Comparison of ENCODE assay signal across 20 cellular contexts in the genomic region with DNA sequence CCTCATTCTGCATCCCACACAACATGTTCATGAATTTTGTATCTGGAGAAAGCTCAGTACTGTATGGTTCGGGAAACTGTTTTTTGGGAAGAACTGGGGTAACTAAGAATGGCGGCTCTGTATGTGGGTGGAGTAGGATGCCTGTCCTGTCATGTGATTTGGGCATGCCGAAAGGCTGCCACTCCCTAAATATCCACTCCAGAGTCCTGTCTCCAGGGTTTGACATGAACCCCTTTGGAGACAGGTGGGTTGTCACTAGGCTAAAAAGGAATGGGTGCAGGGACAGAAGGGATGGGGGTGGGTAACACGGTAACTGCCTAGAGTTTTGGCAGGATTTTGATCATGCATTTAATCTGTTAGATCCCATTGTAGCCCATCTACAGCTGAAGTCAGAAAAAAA.
DNase-seq lines count a peak whose midpoint lies in the region; ATAC-seq and TF ChIP-seq lines count a peak whose summit lies in the region.
"Had no signal": no experiment of that assay in that cellular context is flagged by ENCODE, and none has a peak within 500 bp of the region (broad histone marks: within the 10 kb centered on the region; RNA-seq: fewer than 3 reads in every experiment).

No MANE protein-coding gene starts in this region.

- H3K36me3 Mint-ChIP-seq in activated T-cell treated with anti-CD3 and anti-CD28 coated beads, Interleukin-2, amount 50 U/mL, for 24 hours (ENCODE audit: low read depth) = no peaks in the 10 kb centered on the region
- H3K36me3 Mint-ChIP-seq: CD4-positive, CD25-positive, alpha-beta regulatory T cell; CD8-positive, alpha-beta memory T cell had no signal

- no peaks in the 10 kb centered on the region for H3K27me3 ChIP-seq in gastrocnemius medialis
- H3K27me3 ChIP-seq: BE2C had no signal

- H3K9me3 ChIP-seq in gastrocnemius medialis = no peaks in the 10 kb centered on the region
- H3K9me3 ChIP-seq: BE2C had no signal

- peaks cover 21% of the 10 kb centered on the region for H3K27me3 Mint-ChIP-seq in activated T-cell treated with anti-CD3 and anti-CD28 coated beads, Interleukin-2, amount 50 U/mL, for 24 hours
- H3K27me3 Mint-ChIP-seq: CD4-positive, CD25-positive, alpha-beta regulatory T cell had no signal

- in situ Hi-C loops in gastrocnemius medialis (cut with MboI; ENCODE audit: low sequenced_read_pairs in 4 of 4) = no loop called here

- H3K4me1 Mint-ChIP-seq in activated T-cell treated with anti-CD3 and anti-CD28 coated beads, Interleukin-2, amount 50 U/mL, for 24 hours (ENCODE audit: low read depth) = no peaks in the 10 kb centered on the region
- H3K4me1 Mint-ChIP-seq: CD4-positive, CD25-positive, alpha-beta regulatory T cell; CD8-positive, alpha-beta memory T cell had no signal

- no peak overlapping the region for H3K27ac Mint-ChIP-seq in activated T-cell treated with anti-CD3 and anti-CD28 coated beads, Interleukin-2, amount 50 U/mL, for 24 hours
- H3K27ac Mint-ChIP-seq: CD4-positive, CD25-positive, alpha-beta regulatory T cell; CD8-positive, alpha-beta memory T cell; HFFc6 had no signal

- no peak overlapping the region for H3K27ac ChIP-seq in gastrocnemius medialis
- H3K27ac ChIP-seq: HL-60 had no signal

- ATAC-seq in esophagus mucosa (peak; percentile 49), gastrocnemius medialis (no peak)
- ATAC-seq: HCT116 had no signal

- no peaks in the 10 kb centered on the region for H3K4me1 ChIP-seq in gastrocnemius medialis
- H3K4me1 ChIP-seq: BE2C had no signal

- TF ChIP-seq POLR2A in gastrocnemius medialis (IDR thresholded peaks at IDR 0.05) = no peak

- intact Hi-C loops in gastrocnemius medialis (cut with DNase I; ENCODE audit: low total_unique reads) = no loop called here

- H3K4me3 Mint-ChIP-seq in activated T-cell treated with anti-CD3 and anti-CD28 coated beads, Interleukin-2, amount 50 U/mL, for 24 hours = no peak overlapping the region
- H3K4me3 Mint-ChIP-seq: CD4-positive, CD25-positive, alpha-beta regulatory T cell; CD8-positive, alpha-beta memory T cell; HFFc6 had no signal

- DNase-seq in NCI-H82 (lab: John Stamatoyannopoulos, UW) (peak; percentile 49), NCI-H82 treated with DMSO at 0.1 percent for 48 hours (lab: John Stamatoyannopoulos, UW; ENCODE audit: unreplicated experiment) (no peak), middle frontal gyrus (ENCODE audit: extremely low spot score, low spot score) (peak; percentile 37), gastrocnemius medialis (no peak), foreskin fibroblast (no peak)
- no peak for DNase-seq in activated T-cell treated with anti-CD3 and anti-CD28 coated beads, Interleukin-2, amount 50 U/mL, for 24 hours
- DNase-seq: BE2C; C1 segment of cervical spinal cord; Caco-2; CD4-positive, CD25-positive, alpha-beta regulatory T cell; CD8-positive, alpha-beta memory T cell; DND-41; EL; GOT3; H7; HFFc6 had no signal

- TF ChIP-seq CTCF in gastrocnemius medialis (IDR thresholded peaks at IDR 0.05 in 4 of 5, conservative IDR thresholded peaks at IDR 0.05 in 1 of 5) (no peak), foreskin fibroblast (IDR thresholded peaks at IDR 0.05; ENCODE audit: low read depth, low read length) (no peak)

- no peaks in the 10 kb centered on the region for H3K9me3 Mint-ChIP-seq in activated T-cell treated with anti-CD3 and anti-CD28 coated beads, Interleukin-2, amount 50 U/mL, for 24 hours
- H3K9me3 Mint-ChIP-seq: HFFc6 had no signal

- no peaks in the 10 kb centered on the region for H3K36me3 ChIP-seq in gastrocnemius medialis
- H3K36me3 ChIP-seq: BE2C had no signal

- no peak overlapping the region for H3K4me3 ChIP-seq in gastrocnemius medialis
- H3K4me3 ChIP-seq in foreskin fibroblast (ENCODE audit: low read depth in 1 of 2, low read length in 2 of 2) = no peak overlapping the region
- H3K4me3 ChIP-seq: GM12878 had no signal

Comparison
In these comparisons a context has a peak if more than half of its experiments do, and no peak if none do; other contexts are left out.
1. DNase-seq: peak in NCI-H82 (single experiment) and middle frontal gyrus (single experiment); none in NCI-H82 treated with DMSO at 0.1 percent for 48 hours (single experiment), gastrocnemius medialis (0 of 2), activated T-cell treated with anti-CD3 and anti-CD28 coated beads, Interleukin-2, amount 50 U/mL, for 24 hours (single experiment) and foreskin fibroblast (0 of 2).